9 cellular contexts compared by ENCODE assay signal in the genomic region with DNA sequence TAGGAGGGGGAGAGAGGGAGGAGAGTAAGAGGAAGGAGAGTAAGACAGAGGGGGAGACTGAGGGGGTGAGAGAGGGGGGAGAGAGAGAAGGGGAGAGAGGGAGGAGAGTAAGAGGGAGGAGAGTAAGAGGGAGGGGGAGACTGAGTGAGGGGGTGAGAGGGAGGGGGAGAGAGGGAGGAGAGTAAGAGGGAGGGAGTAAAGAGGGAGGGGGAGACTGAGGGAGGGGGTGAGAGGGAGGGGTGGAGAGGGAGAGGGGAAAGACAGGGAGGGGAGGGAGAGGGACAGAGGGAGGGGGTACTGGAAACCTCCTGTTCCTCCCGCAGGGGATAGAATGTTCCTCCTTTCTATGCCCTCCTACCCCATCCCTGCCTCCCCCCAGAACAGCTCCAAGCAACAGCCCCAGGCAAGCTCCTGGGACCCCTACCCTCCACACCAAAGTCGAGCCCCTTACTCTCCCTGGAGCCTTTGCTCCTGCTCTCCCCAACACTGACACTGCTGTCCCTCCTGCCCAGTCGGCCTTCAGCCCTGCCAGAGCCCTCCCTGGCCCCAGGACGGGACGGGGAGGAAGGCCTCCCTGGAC. TPM values are rescaled to one million over a fixed set of nuclear protein-coding genes. Genes with fewer than 3 reads are reported as not detected.
DNase-seq lines count a peak whose midpoint lies in the region; TF ChIP-seq lines count a peak whose summit lies in the region.
"Not testable (repeated sequence)": the region's sequence is repeated elsewhere in the genome, so short reads cannot be mapped to it uniquely, and the experiment has no call there.
"Had no signal": no experiment of that assay in that cellular context is flagged by ENCODE, and none has a peak within 500 bp of the region (broad histone marks: within the 10 kb centered on the region; RNA-seq: fewer than 3 reads in every experiment).

No MANE protein-coding gene starts in this region.

- not testable (repeated sequence) for H3K9me3 Mint-ChIP-seq in CD8-positive, alpha-beta memory T cell; MCF 10A (ENCODE audit: unreplicated experiment)

- 8 to 15% methylated on average over 2 to 5 of the region's 5 CpGs for WGBS in testis, 2 donors

- CTCF ChIA-PET in CD8-positive, alpha-beta memory T cell (lab: Charles Lee); MCF 10A (lab: Yijun Ruan, JAX): not testable (repeated sequence)

- H3K4me1 ChIP-seq in CD8-positive, alpha-beta memory T cell (ENCODE audit: insufficient read depth, low read length); testis: not testable (repeated sequence)

- H3K4me3 ChIP-seq in CD8-positive, alpha-beta memory T cell (ENCODE audit: low read length); testis: not testable (repeated sequence)
- H3K4me3 ChIP-seq in fibroblast of the aortic adventitia (ENCODE audit: low read depth, low read length): peak overlapping the region; percentile 57

- not testable (repeated sequence) for H3K36me3 ChIP-seq in CD8-positive, alpha-beta memory T cell (ENCODE audit: insufficient read depth, low read length); testis (ENCODE audit: low read depth, missing control alignments)

- not testable (repeated sequence) for H3K9me3 ChIP-seq in CD8-positive, alpha-beta memory T cell (ENCODE audit: low read length); testis

- intact Hi-C loops in MCF 10A (cut with micrococcal nuclease); testis (cut with DNase I; ENCODE audit: low total_unique reads): not testable (repeated sequence)

- POLR2A ChIA-PET in CD8-positive, alpha-beta memory T cell (lab: Charles Lee); MCF 10A (lab: Yijun Ruan, JAX): not testable (repeated sequence)

- not testable (repeated sequence) for TF ChIP-seq POLR2A in testis (IDR thresholded peaks at IDR 0.05)

- not testable (repeated sequence) for H3K27me3 ChIP-seq in CD8-positive, alpha-beta memory T cell (ENCODE audit: insufficient read depth, low read length, poor library complexity, severe bottlenecking); testis

- not testable (repeated sequence) for H3K27me3 Mint-ChIP-seq in CD8-positive, alpha-beta memory T cell; MCF 10A (ENCODE audit: insufficient read depth, unreplicated experiment)

- H3K27ac Mint-ChIP-seq in CD8-positive, alpha-beta memory T cell; MCF 10A (ENCODE audit: low read depth, unreplicated experiment): not testable (repeated sequence)

- H3K36me3 Mint-ChIP-seq in CD8-positive, alpha-beta memory T cell; MCF 10A (ENCODE audit: insufficient read depth, unreplicated experiment): not testable (repeated sequence)

- DNase-seq in CD8-positive, alpha-beta memory T cell: not testable (repeated sequence)
- DNase-seq in HT-29 (ENCODE audit: low spot score) (peak; percentile 0), SW480 (ENCODE audit: low spot score) (peak; percentile 34), MCF 10A (ENCODE audit: unreplicated experiment) (peak; percentile 0), fibroblast of the aortic adventitia (ENCODE audit: low read depth) (peak; percentile 92), left kidney (ENCODE audit: low read depth, low spot score) (peak; percentile 97), pons (ENCODE audit: low spot score) (peak; percentile 91), testis (peak; percentile 15)

- peak overlapping the region in 2 of 7 donors; percentile 8 to 19 for H3K4me3 Mint-ChIP-seq in CD8-positive, alpha-beta memory T cell
- not testable (repeated sequence) for H3K4me3 Mint-ChIP-seq in MCF 10A (ENCODE audit: unreplicated experiment)

- peak overlapping the region; percentile 31 for H3K27ac ChIP-seq in CD8-positive, alpha-beta memory T cell (ENCODE audit: low read depth, low read length)
- peak overlapping the region; percentile 36 to 55 for H3K27ac ChIP-seq in testis

- H3K4me1 Mint-ChIP-seq in CD8-positive, alpha-beta memory T cell; MCF 10A (ENCODE audit: insufficient read depth, unreplicated experiment): not testable (repeated sequence)

- not testable (repeated sequence) for BruUV-seq in MCF 10A (replicated peaks; lab: Mats Ljungman, UMichigan)

- TF ChIP-seq CTCF in MCF 10A (IDR thresholded peaks at IDR 0.05; ENCODE audit: unreplicated experiment); fibroblast of the aortic adventitia (IDR thresholded peaks at IDR 0.05; ENCODE audit: insufficient read depth, low read length); testis (IDR thresholded peaks at IDR 0.05): not testable (repeated sequence)

RNA-seq across cellular contexts. Expression of a gene that starts 4.8 kb away (rescaled TPM):
- total RNA-seq in CD8-positive, alpha-beta memory T cell: 10 to 100 TPM; 22.0 to 23.9 TPM
- polyA plus RNA-seq in CD8-positive, alpha-beta memory T cell: 10.8 TPM
- 7.4 and 13.9 TPM in 2 replicates for total RNA-seq in HT-29 (2014; rRNA removed; shearing (Covaris generic))
- total RNA-seq in MCF 10A (2022) (0.70 and 0.81 TPM in 2 replicates), fibroblast of the aortic adventitia (ENCODE audit: low replicate concordance) (4.6 TPM in 2 replicates), testis (10 to 100 TPM; 11.5 to 15.7 TPM)
- polyA plus RNA-seq in testis (ENCODE audit: insufficient read depth, low read depth, low replicate concordance): 18.5 TPM

RNA-seq across cellular contexts. Expression of a gene that starts 30.8 kb away (rescaled TPM):
- 1 to 10 TPM; 7.4 to 7.7 TPM for total RNA-seq in CD8-positive, alpha-beta memory T cell
- 2.7 TPM for polyA plus RNA-seq in CD8-positive, alpha-beta memory T cell
- 11.1 and 15.2 TPM in 2 replicates for total RNA-seq in HT-29 (2014; rRNA removed; shearing (Covaris generic))
- total RNA-seq in MCF 10A (2022): 17.4 and 20.0 TPM in 2 replicates
- 0.27 TPM in 1 of 2 replicates, not detected in the other for total RNA-seq in fibroblast of the aortic adventitia (ENCODE audit: low replicate concordance)
- 10 to 100 TPM in 1 of 2 donors, 1 to 10 TPM in 1; 5.6 to 10.5 TPM for total RNA-seq in testis
- polyA plus RNA-seq in testis (ENCODE audit: insufficient read depth, low read depth, low replicate concordance): 4.4 TPM

RNA-seq across cellular contexts. Expression of a gene that starts 34.0 kb away (rescaled TPM):
- 10 to 100 TPM; 76.1 to 77.4 TPM for total RNA-seq in CD8-positive, alpha-beta memory T cell
- 129 TPM for polyA plus RNA-seq in CD8-positive, alpha-beta memory T cell
- 96.9 and 101 TPM in 2 replicates for total RNA-seq in HT-29 (2014; rRNA removed; shearing (Covaris generic))
- total RNA-seq in MCF 10A (2022): 50.0 and 51.4 TPM in 2 replicates
- 13.0 and 34.0 TPM in 2 replicates for total RNA-seq in fibroblast of the aortic adventitia (ENCODE audit: low replicate concordance)
- total RNA-seq in testis: 10 to 100 TPM; 33.9 to 46.0 TPM
- polyA plus RNA-seq in testis (ENCODE audit: insufficient read depth, low read depth, low replicate concordance): 73.1 TPM

RNA-seq across cellular contexts. Expression of a gene that starts 38.3 kb away (rescaled TPM):
- not detected for total RNA-seq in CD8-positive, alpha-beta memory T cell
- polyA plus RNA-seq in CD8-positive, alpha-beta memory T cell: 0.28 TPM
- total RNA-seq in HT-29 (2014; rRNA removed; shearing (Covaris generic)): not detected in 2 replicates
- total RNA-seq in MCF 10A (2022) (0.22 TPM in 1 of 2 replicates, not detected in the other), fibroblast of the aortic adventitia (ENCODE audit: low replicate concordance) (0.16 TPM in 1 of 2 replicates, not detected in the other), testis (10 to 100 TPM in 1 of 2 donors, 1 to 10 TPM in 1; 5.4 to 15.6 TPM)
- polyA plus RNA-seq in testis (ENCODE audit: insufficient read depth, low read depth, low replicate concordance): 19.5 TPM
- total RNA-seq: activated naive CD8-positive, alpha-beta T cell treated with anti-CD3 and anti-CD28 coated beads for 36 hours had no signal

RNA-seq across cellular contexts. Expression of a gene that starts 47.9 kb away (rescaled TPM):
- 10 to 100 TPM; 29.9 to 30.1 TPM for total RNA-seq in CD8-positive, alpha-beta memory T cell
- 14.6 TPM for polyA plus RNA-seq in CD8-positive, alpha-beta memory T cell
- 73.6 and 81.2 TPM in 2 replicates for total RNA-seq in HT-29 (2014; rRNA removed; shearing (Covaris generic))
- total RNA-seq in MCF 10A (2022) (15.6 and 18.9 TPM in 2 replicates), fibroblast of the aortic adventitia (ENCODE audit: low replicate concordance) (18.6 and 35.7 TPM in 2 replicates), testis (100 to 1,000 TPM; 221 to 350 TPM)
- polyA plus RNA-seq in testis (ENCODE audit: insufficient read depth, low read depth, low replicate concordance): 540 TPM
